36 cellular contexts compared by ENCODE assay signal in genomic region chr2:48613211-48613610, GRCh38. TPM values are rescaled to one million over a fixed set of nuclear protein-coding genes. Genes with fewer than 3 reads are reported as not detected.
"Had no signal": no experiment of that assay in that cellular context is flagged by ENCODE, and none has a peak within 500 bp of the region (broad histone marks: within the 10 kb centered on the region; RNA-seq: fewer than 3 reads in every experiment).

No MANE protein-coding gene starts in this region.

- H3K9ac ChIP-seq: KMS-11 had no signal

- H3K27ac ChIP-seq: KMS-11 had no signal

- H3K4me2 ChIP-seq: KMS-11 had no signal

- DNase-seq: Karpas-422, Kasumi-1, KG1, MG63, MM.1S, MV-4-11, NCI-H1048, NCI-H1092, NCI-H1092 treated with DMSO at 0.1 percent for 48 hours, NCI-H1105, NCI-H1105 treated with DMSO at 0.1 percent for 48 hours, NCI-H1417, NCI-H1417 treated with DMSO at 0.1 percent for 48 hours, NCI-H1436, NCI-H1436 treated with DMSO at 0.1 percent for 48 hours, NCI-H146, NCI-H1694, NCI-H1694 treated with DMSO at 0.1 percent for 48 hours, NCI-H187, NCI-H187 treated with DMSO at 0.1 percent for 48 hours, NCI-H1930, NCI-H2029, NCI-H2029 treated with DMSO at 0.1 percent for 48 hours, NCI-H2081, NCI-H2081 treated with DMSO at 0.1 percent for 48 hours, NCI-H2107, NCI-H2171, NCI-H2171 treated with DMSO at 0.1 percent for 48 hours, NCI-H2227 treated with DMSO at 0.1 percent for 48 hours, NCI-H226, NCI-H345, NCI-H446, NCI-H446 treated with DMSO at 0.1 percent for 48 hours, NCI-H510A had no signal

- H3K36me3 ChIP-seq: MG63 had no signal

- H3K27me3 ChIP-seq: MG63 had no signal

- H3K9me3 ChIP-seq: MG63 had no signal

- H3K4me3 ChIP-seq: MG63 had no signal

RNA-seq across cellular contexts. Expression of gene GTF2A1L, which starts 4.4 kb away (rescaled TPM):
- total RNA-seq: MCF 10A had no signal
